ENCODE assay signal across 10 cellular contexts in the genomic region with DNA sequence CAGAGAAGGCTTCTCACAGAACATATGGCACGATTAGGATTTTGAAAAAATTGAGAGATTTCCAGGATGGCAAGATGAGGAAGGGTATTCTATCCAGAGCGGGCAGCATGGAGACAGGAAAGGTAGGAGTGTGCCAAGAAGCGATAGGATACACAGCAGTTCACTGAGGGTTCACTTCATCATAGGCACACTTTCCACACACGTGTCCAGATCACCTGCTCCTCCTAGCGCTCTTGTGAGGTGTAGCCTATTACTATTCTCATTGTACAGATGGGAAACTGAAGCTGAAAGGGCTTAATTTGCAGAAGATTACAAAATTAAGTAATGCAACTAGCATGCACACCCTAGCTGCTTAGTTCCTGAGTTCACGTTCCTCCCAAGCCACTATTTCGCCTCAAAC. TPM values are rescaled to one million over a fixed set of nuclear protein-coding genes. Genes with fewer than 3 reads are reported as not detected.
DNase-seq lines count a peak whose midpoint lies in the region; ATAC-seq lines count a peak whose summit lies in the region.
"Had no signal": no experiment of that assay in that cellular context is flagged by ENCODE, and none has a peak within 500 bp of the region (broad histone marks: within the 10 kb centered on the region; RNA-seq: fewer than 3 reads in every experiment).

No MANE protein-coding gene starts in this region.

- H3K27me3 Mint-ChIP-seq in activated CD4-positive, alpha-beta memory T cell treated with anti-CD3 and anti-CD28 coated beads for 36 hours: peaks cover 13% of the 10 kb centered on the region
- peaks cover 4% of the 10 kb centered on the region for H3K27me3 Mint-ChIP-seq in activated CD4-positive, alpha-beta memory T cell treated with anti-CD3 and anti-CD28 coated beads, Interleukin-2, amount 10 ng/mL, durations not matched to agents 7 days and 5 days

- H3K9me3 ChIP-seq in trophoblast cell (ENCODE audit: insufficient read depth, low read depth, low read length): no peaks in the 10 kb centered on the region

- no peak overlapping the region for H3K27ac Mint-ChIP-seq in activated CD4-positive, alpha-beta memory T cell treated with anti-CD3 and anti-CD28 coated beads for 36 hours
- H3K27ac Mint-ChIP-seq in activated CD4-positive, alpha-beta memory T cell treated with anti-CD3 and anti-CD28 coated beads, Interleukin-2, amount 10 ng/mL, durations not matched to agents 7 days and 5 days: no peak overlapping the region
- H3K27ac Mint-ChIP-seq: activated T-helper 1 cell treated with anti-CD3 and anti-CD28 coated beads, Interleukin-12 subunit alpha, Interleukin-12 subunit beta, Interleukin-2, Interleukin-4 antibody, amounts not matched to agents 30 ng/mL and 10 ng/mL and 1 ng/mL, durations not matched to agents 14 hours and 24 hours and 36 hours had no signal

- H3K23ac ChIP-seq in trophoblast cell (ENCODE audit: low read length): no peak overlapping the region

- H3K27ac ChIP-seq in trophoblast cell (ENCODE audit: low read depth, low read length): no peak overlapping the region

- H4K91ac ChIP-seq in trophoblast cell (ENCODE audit: low read depth, low read length): no peak overlapping the region

- H3K4ac ChIP-seq in trophoblast cell (ENCODE audit: low read depth, low read length): no peak overlapping the region

- peaks cover 0 to 4% of the 10 kb centered on the region in 2 experiments for H3K4me1 ChIP-seq in trophoblast cell (ENCODE audit: control insufficient read depth in 1 of 2, insufficient read depth in 2 of 2, low read length in 2 of 2)

- no peaks in the 10 kb centered on the region for H3K27me3 ChIP-seq in trophoblast cell (ENCODE audit: insufficient read depth, low read length)

- H4K8ac ChIP-seq in trophoblast cell (ENCODE audit: low read depth, low read length): no peak overlapping the region

- H3K79me2 ChIP-seq in trophoblast cell (ENCODE audit: control insufficient read depth, insufficient read depth, low read length, poor library complexity): no peaks in the 10 kb centered on the region

- CTCF ChIA-PET in activated CD4-positive, alpha-beta memory T cell treated with anti-CD3 and anti-CD28 coated beads for 36 hours (lab: Charles Lee): interaction anchor here (0.7 to 1.8 kb wide), 7 partner anchors 8 to 53 kb away, joined by 3 to 6 read pairs (median 3); no protein-coding TSS in a partner anchor
- CTCF ChIA-PET in activated CD4-positive, alpha-beta memory T cell treated with anti-CD3 and anti-CD28 coated beads, Interleukin-2, amount 10 ng/mL, durations not matched to agents 7 days and 5 days (lab: Charles Lee): interaction anchor here (1.1 to 10.5 kb wide), 3 partner anchors 7 to 14 kb away, joined by 3 to 189 read pairs (median 5); no protein-coding TSS in a partner anchor

- no peak overlapping the region for H2AFZ ChIP-seq in trophoblast cell (ENCODE audit: insufficient read depth, low read length, poor library complexity)

- H3K36me3 Mint-ChIP-seq in activated CD4-positive, alpha-beta memory T cell treated with anti-CD3 and anti-CD28 coated beads for 36 hours: no peaks in the 10 kb centered on the region
- H3K36me3 Mint-ChIP-seq in activated CD4-positive, alpha-beta memory T cell treated with anti-CD3 and anti-CD28 coated beads, Interleukin-2, amount 10 ng/mL, durations not matched to agents 7 days and 5 days (ENCODE audit: low read depth): no peaks in the 10 kb centered on the region

- no peak overlapping the region for H3K18ac ChIP-seq in trophoblast cell (ENCODE audit: low read length)

- intact Hi-C loops in activated CD4-positive, alpha-beta memory T cell treated with anti-CD3 and anti-CD28 coated beads for 36 hours (cut with micrococcal nuclease): no loop called here

- H2AK5ac ChIP-seq in trophoblast cell (ENCODE audit: low read length): no peak overlapping the region

- H3K79me1 ChIP-seq in trophoblast cell (ENCODE audit: low read length): no peaks in the 10 kb centered on the region

- H3K9me3 Mint-ChIP-seq in activated CD4-positive, alpha-beta memory T cell treated with anti-CD3 and anti-CD28 coated beads for 36 hours: no peaks in the 10 kb centered on the region
- no peaks in the 10 kb centered on the region for H3K9me3 Mint-ChIP-seq in activated CD4-positive, alpha-beta memory T cell treated with anti-CD3 and anti-CD28 coated beads, Interleukin-2, amount 10 ng/mL, durations not matched to agents 7 days and 5 days
- H3K9me3 Mint-ChIP-seq: activated T-helper 1 cell treated with anti-CD3 and anti-CD28 coated beads, Interleukin-12 subunit alpha, Interleukin-12 subunit beta, Interleukin-2, Interleukin-4 antibody, amounts not matched to agents 30 ng/mL and 10 ng/mL and 1 ng/mL, durations not matched to agents 14 hours and 24 hours and 36 hours had no signal

- H3K4me3 ChIP-seq in trophoblast cell (ENCODE audit: low read depth, low read length): no peak overlapping the region

- ATAC-seq in GM19467 (IDR thresholded peaks at IDR 0.05; ENCODE audit: unreplicated experiment): no peak

- H3K14ac ChIP-seq in trophoblast cell (ENCODE audit: low read length): no peak overlapping the region

- DNase-seq in activated CD4-positive, alpha-beta memory T cell treated with anti-CD3 and anti-CD28 coated beads for 36 hours: no peak
- DNase-seq in activated CD4-positive, alpha-beta memory T cell treated with anti-CD3 and anti-CD28 coated beads, Interleukin-2, amount 10 ng/mL, durations not matched to agents 7 days and 5 days: no peak
- peak; percentile 14 for DNase-seq in NCI-H1694 (lab: John Stamatoyannopoulos, UW)
- peak; percentile 36 for DNase-seq in cerebellum (ENCODE audit: low spot score)
- DNase-seq in trophoblast cell: peak in 1 of 2 donors; percentile 4
- no peak for DNase-seq in activated effector memory CD4-positive, alpha-beta T cell treated with anti-CD3 and anti-CD28 coated beads, Interleukin-2, amount 50 U/mL, for 16 hours
- no peak for DNase-seq in AG08396 (ENCODE audit: low spot score)
- DNase-seq: NCI-H774 had no signal

- POLR2A ChIA-PET in activated CD4-positive, alpha-beta memory T cell treated with anti-CD3 and anti-CD28 coated beads for 36 hours (lab: Charles Lee): no interaction called here
- POLR2A ChIA-PET in activated CD4-positive, alpha-beta memory T cell treated with anti-CD3 and anti-CD28 coated beads, Interleukin-2, amount 10 ng/mL, durations not matched to agents 7 days and 5 days (lab: Charles Lee): no interaction called here

- no peaks in the 10 kb centered on the region for H3K36me3 ChIP-seq in trophoblast cell (ENCODE audit: control insufficient read depth in 1 of 2, insufficient read depth in 2 of 2, low read length in 2 of 2)

- no peak overlapping the region for H3K9ac ChIP-seq in trophoblast cell (ENCODE audit: low read length)

- no CpG with 5 or more reads among the region's 7 CpGs for whole genome bisulfite sequencing in trophoblast cell (ENCODE audit: extremely low coverage, insufficient coverage, insufficient read length)

- H4K12ac ChIP-seq in trophoblast cell (ENCODE audit: low read depth, low read length): no peak overlapping the region

- H2BK120ac ChIP-seq in trophoblast cell (ENCODE audit: insufficient read depth, low read length, poor library complexity): no peak overlapping the region

- no peak overlapping the region for H2BK12ac ChIP-seq in trophoblast cell (ENCODE audit: low read length)

- H3K4me3 Mint-ChIP-seq in activated CD4-positive, alpha-beta memory T cell treated with anti-CD3 and anti-CD28 coated beads for 36 hours: peak overlapping the region; percentile 2
- no peak overlapping the region for H3K4me3 Mint-ChIP-seq in activated CD4-positive, alpha-beta memory T cell treated with anti-CD3 and anti-CD28 coated beads, Interleukin-2, amount 10 ng/mL, durations not matched to agents 7 days and 5 days
- H3K4me3 Mint-ChIP-seq: activated T-helper 1 cell treated with anti-CD3 and anti-CD28 coated beads, Interleukin-12 subunit alpha, Interleukin-12 subunit beta, Interleukin-2, Interleukin-4 antibody, amounts not matched to agents 30 ng/mL and 10 ng/mL and 1 ng/mL, durations not matched to agents 14 hours and 24 hours and 36 hours had no signal

- peak overlapping the region; percentile 25 for H3K4me2 ChIP-seq in trophoblast cell (ENCODE audit: low read length)

- peaks cover 4% of the 10 kb centered on the region for H3K4me1 Mint-ChIP-seq in activated CD4-positive, alpha-beta memory T cell treated with anti-CD3 and anti-CD28 coated beads for 36 hours (ENCODE audit: low read depth)
- peaks cover 10% of the 10 kb centered on the region for H3K4me1 Mint-ChIP-seq in activated CD4-positive, alpha-beta memory T cell treated with anti-CD3 and anti-CD28 coated beads, Interleukin-2, amount 10 ng/mL, durations not matched to agents 7 days and 5 days

- no peak overlapping the region for H2BK5ac ChIP-seq in trophoblast cell (ENCODE audit: low read depth, low read length, poor library complexity)

RNA-seq across cellular contexts. Expression of a gene that starts 6.2 kb away (rescaled TPM):
- total RNA-seq in activated CD4-positive, alpha-beta memory T cell treated with anti-CD3 and anti-CD28 coated beads for 36 hours: 10 to 100 TPM; 63.1 to 64.2 TPM
- total RNA-seq in activated CD4-positive, alpha-beta memory T cell treated with anti-CD3 and anti-CD28 coated beads, Interleukin-2, amount 10 ng/mL, durations not matched to agents 7 days and 5 days: 10 to 100 TPM; 50.8 to 54.0 TPM
- 36.8 TPM for total RNA-seq in cerebellum
- 58.4 and 58.6 TPM in 2 replicates for polyA plus RNA-seq in trophoblast cell (2013)

Comparison
In these comparisons a context has a peak if more than half of its experiments do, and no peak if none do; other contexts are left out.
1. DNase-seq: peak in NCI-H1694 (single experiment) and cerebellum (single experiment); none in activated CD4-positive, alpha-beta memory T cell treated with anti-CD3 and anti-CD28 coated beads for 36 hours (single experiment), activated CD4-positive, alpha-beta memory T cell treated with anti-CD3 and anti-CD28 coated beads, Interleukin-2, amount 10 ng/mL, durations not matched to agents 7 days and 5 days (single experiment), activated effector memory CD4-positive, alpha-beta T cell treated with anti-CD3 and anti-CD28 coated beads, Interleukin-2, amount 50 U/mL, for 16 hours (single experiment) and AG08396 (single experiment).